ENCODE assay signal across 21 cellular contexts in genomic region chr7:159209429-159209828, GRCh38.
DNase-seq lines count a peak whose midpoint lies in the region; ATAC-seq, FAIRE-seq and TF ChIP-seq lines count a peak whose summit lies in the region.
"Had no signal": no experiment of that assay in that cellular context is flagged by ENCODE, and none has a peak within 500 bp of the region (broad histone marks: within the 10 kb centered on the region; RNA-seq: fewer than 3 reads in every experiment).

No MANE protein-coding gene starts in this region.

- H2AK5ac ChIP-seq in neuronal stem cell (ENCODE audit: low read depth, low read length), result no peak overlapping the region

- H3K9ac ChIP-seq in K562 (ENCODE audit: insufficient read depth in 1 of 2, low read depth in 2 of 2, low read length in 2 of 2) (no peak overlapping the region), neuronal stem cell (ENCODE audit: low read depth, low read length, poor library complexity) (no peak overlapping the region)
- H3K9ac ChIP-seq: SK-N-SH had no signal

- no peak overlapping the region for H3K14ac ChIP-seq in neuronal stem cell (ENCODE audit: low read length)

- ATAC-seq in CD4-positive, alpha-beta T cell (ENCODE audit: poor library complexity), result peak; percentile 70
- ATAC-seq in K562 (no peak), natural killer cell (peak; percentile 93 to 96 (median 96)), WTC11 (no peak)
- ATAC-seq: GM12878, HepG2 had no signal

- H2BK5ac ChIP-seq in neuronal stem cell (ENCODE audit: low read length), result no peak overlapping the region

- no peaks in the 10 kb centered on the region for H3K9me3 Mint-ChIP-seq in CD4-positive, alpha-beta T cell
- no peaks in the 10 kb centered on the region for H3K9me3 Mint-ChIP-seq in natural killer cell
- H3K9me3 Mint-ChIP-seq in WTC11, result no peaks in the 10 kb centered on the region

- no peak overlapping the region for H3K4me3 Mint-ChIP-seq in CD4-positive, alpha-beta T cell
- H3K4me3 Mint-ChIP-seq in natural killer cell, result no peak overlapping the region
- no peak overlapping the region for H3K4me3 Mint-ChIP-seq in WTC11
- H3K4me3 Mint-ChIP-seq: HFFc6 had no signal

- H2BK12ac ChIP-seq in neuronal stem cell (ENCODE audit: low read length), result no peak overlapping the region

- no peak overlapping the region for H3K18ac ChIP-seq in neuronal stem cell (ENCODE audit: low read length)

- H3K27ac ChIP-seq in CD4-positive, alpha-beta T cell (ENCODE audit: low read depth, low read length), result no peak overlapping the region
- H3K27ac ChIP-seq in K562 (ENCODE audit: extremely low read depth, low read depth, low read length), result no peak overlapping the region
- H3K27ac ChIP-seq in neuronal stem cell (replicated peaks; ENCODE audit: low read length), result no peak overlapping the region
- H3K27ac ChIP-seq: C4-2B had no signal

- peaks cover 8% of the 10 kb centered on the region for H3K4me1 Mint-ChIP-seq in CD4-positive, alpha-beta T cell (ENCODE audit: low read depth)
- H3K4me1 Mint-ChIP-seq in natural killer cell (peaks cover 5 to 18% of the 10 kb centered on the region in 2 donors), WTC11 (no peaks in the 10 kb centered on the region)

- CTCF ChIA-PET in CD4-positive, alpha-beta T cell (lab: Charles Lee), result no interaction called here
- CTCF ChIA-PET in K562 (lab: Yijun Ruan, JAX; ENCODE audit: low intra/inter-chr PET ratio) (no interaction called here), WTC11 (lab: Charles Lee) (no interaction called here)

- no peak overlapping the region for H3K4ac ChIP-seq in neuronal stem cell (ENCODE audit: low read length)

- no peak for TF ChIP-seq EP300 in K562 (IDR thresholded peaks at IDR 0.05; ENCODE audit: low read length)

- WGBS in K562 (ENCODE audit: insufficient coverage, low coverage, missing lambda C conversion rate), result 0% methylated on average over 3 of the region's 3 CpGs
- WGBS in neuronal stem cell (ENCODE audit: extremely low coverage in 2 of 2, insufficient read length in 2 of 2, insufficient replicate concordance in 1 of 2), 2 donors, result no CpG with 5 or more reads among the region's 3 CpGs

- H3K4me1 ChIP-seq in K562 (replicated peaks in 1 of 2; ENCODE audit: control insufficient read depth in 2 of 2, insufficient read depth in 2 of 2, low read length in 2 of 2), result no peaks in the 10 kb centered on the region
- H3K4me1 ChIP-seq in neuronal stem cell (ENCODE audit: control insufficient read depth in 2 of 2, insufficient read depth in 1 of 2, low read depth in 1 of 2, low read length in 2 of 2), result no peaks in the 10 kb centered on the region

- TF ChIP-seq POLR2A in K562 (conservative IDR thresholded peaks at IDR 0.05), result no peak

- H3K9me3 ChIP-seq in CD4-positive, alpha-beta T cell (ENCODE audit: control insufficient read depth, low read length), result no peaks in the 10 kb centered on the region
- H3K9me3 ChIP-seq in K562 (replicated peaks; ENCODE audit: control insufficient read depth, insufficient read depth, low read depth, low read length), result no peaks in the 10 kb centered on the region
- peaks cover 0 to 4% of the 10 kb centered on the region in 2 donors for H3K9me3 ChIP-seq in neuronal stem cell (replicated peaks in 1 of 2; ENCODE audit: control insufficient read depth in 2 of 2, insufficient read depth in 1 of 2, low read depth in 1 of 2, low read length in 2 of 2)
- H3K9me3 ChIP-seq: MG63 had no signal

- no peaks in the 10 kb centered on the region for H3K79me1 ChIP-seq in neuronal stem cell (ENCODE audit: low read depth, low read length)

- no peak overlapping the region for H3K23ac ChIP-seq in neuronal stem cell (ENCODE audit: low read depth, low read length, poor library complexity)

- no peaks in the 10 kb centered on the region for H3K79me2 ChIP-seq in K562 (ENCODE audit: control insufficient read depth, insufficient read depth, low read length)

- H3K4me3 ChIP-seq in Jurkat, Clone E6-1 (ENCODE audit: low read length), result no peak overlapping the region
- H3K4me3 ChIP-seq in K562 (no peak overlapping the region), neuronal stem cell (ENCODE audit: low read length in 2 of 2) (no peak overlapping the region)
- H3K4me3 ChIP-seq: GM12878, MG63 had no signal

- no peaks in the 10 kb centered on the region for H3K27me3 ChIP-seq in CD4-positive, alpha-beta T cell (ENCODE audit: control insufficient read depth, insufficient read depth, low read length)
- peaks cover 40 to 60% of the 10 kb centered on the region in 2 experiments for H3K27me3 ChIP-seq in K562 (ENCODE audit: control insufficient read depth in 2 of 2, insufficient read depth in 2 of 2, low read length in 2 of 2)
- H3K27me3 ChIP-seq in neuronal stem cell (ENCODE audit: control insufficient read depth in 3 of 3, insufficient read depth in 3 of 3, low read depth in 1 of 3, low read length in 3 of 3), result peaks cover 0 to 13% (median 0%) of the 10 kb centered on the region in 3 experiments
- H3K27me3 ChIP-seq: MG63 had no signal

- H3K27me3 Mint-ChIP-seq in CD4-positive, alpha-beta T cell, result no peaks in the 10 kb centered on the region
- no peaks in the 10 kb centered on the region for H3K27me3 Mint-ChIP-seq in natural killer cell (ENCODE audit: low read depth in 2 of 2)
- H3K27me3 Mint-ChIP-seq in WTC11 (ENCODE audit: low read depth), result no peaks in the 10 kb centered on the region

- H2BK120ac ChIP-seq in neuronal stem cell (ENCODE audit: low read depth, low read length), result no peak overlapping the region

- no peak for TF ChIP-seq CTCF in CD4-positive, alpha-beta T cell (IDR thresholded peaks at IDR 0.05)
- TF ChIP-seq CTCF in K562 (IDR thresholded peaks at IDR 0.05 in 2 of 3, conservative IDR thresholded peaks at IDR 0.05 in 1 of 3; ENCODE audit: insufficient read depth in 2 of 3, low read depth in 1 of 3, low read length in 3 of 3) (no peak), natural killer cell (IDR thresholded peaks at IDR 0.05) (no peak), WTC11 (IDR thresholded peaks at IDR 0.05) (no peak)

- POLR2A ChIA-PET in CD4-positive, alpha-beta T cell (lab: Charles Lee), result no interaction called here
- POLR2A ChIA-PET in K562 (lab: Yijun Ruan, JAX) (interaction anchor here (0.9 to 2.0 kb wide), 2 partner anchors 12 to 73 kb away, joined by 4 to 8 read pairs; no protein-coding TSS in a partner anchor), WTC11 (lab: Charles Lee) (no interaction called here)

- H2AFZ ChIP-seq in K562 (ENCODE audit: low read depth, low read length) (no peak overlapping the region), neuronal stem cell (ENCODE audit: low read length) (no peak overlapping the region)

- intact Hi-C loops in CD4-positive, alpha-beta T cell (cut with DNase I, micrococcal nuclease), result no loop called here
- intact Hi-C loops in K562 (cut with micrococcal nuclease) (no loop called here), natural killer cell (cut with micrococcal nuclease) (loop anchor here (1.0 kb wide), 1 partner anchor 12 kb away; no protein-coding TSS in a partner anchor)

- H3K36me3 Mint-ChIP-seq in CD4-positive, alpha-beta T cell (ENCODE audit: low read depth), result no peaks in the 10 kb centered on the region
- H3K36me3 Mint-ChIP-seq in natural killer cell (no peaks in the 10 kb centered on the region), WTC11 (no peaks in the 10 kb centered on the region)

- H4K20me1 ChIP-seq in K562 (replicated peaks; ENCODE audit: control insufficient read depth, insufficient read depth, low read length), result no peaks in the 10 kb centered on the region

- H4K91ac ChIP-seq in neuronal stem cell (ENCODE audit: low read depth, low read length, poor library complexity), result no peak overlapping the region

- no peaks in the 10 kb centered on the region for H3K36me3 ChIP-seq in K562 (ENCODE audit: control insufficient read depth, insufficient read depth, low read length)
- H3K36me3 ChIP-seq in neuronal stem cell (replicated peaks in 1 of 2; ENCODE audit: control insufficient read depth in 2 of 2, insufficient read depth in 2 of 2, low read length in 2 of 2), result no peaks in the 10 kb centered on the region
- H3K36me3 ChIP-seq: MG63 had no signal

- H4K8ac ChIP-seq in neuronal stem cell (ENCODE audit: low read depth, low read length), result no peak overlapping the region

- H2BK15ac ChIP-seq in neuronal stem cell (ENCODE audit: low read length), result no peak overlapping the region

- TF ChIP-seq RAD21 in K562 (CRISPR knock-in tag; conservative IDR thresholded peaks at IDR 0.05 in 1 of 2, IDR thresholded peaks at IDR 0.05 in 1 of 2), result no peak

- in situ Hi-C loops in K562 (cut with MboI), result no loop called here

- no peak for DNase-seq in CD4-positive, alpha-beta T cell
- DNase-seq in Jurkat, Clone E6-1 (ENCODE audit: low read depth, low spot score), result peak; percentile 75
- no peak for DNase-seq in K562 (ENCODE audit: extremely low read depth in 1 of 4, low spot score in 3 of 4)
- no peak for DNase-seq in natural killer cell
- no peak for DNase-seq in neuronal stem cell (ENCODE audit: low spot score)
- DNase-seq in GM19239 (ENCODE audit: insufficient read length, low spot score), result no peak
- no peak for DNase-seq in NCI-H446 (lab: John Stamatoyannopoulos, UW)
- no peak for DNase-seq in WTC11 (ENCODE audit: low spot score)
- DNase-seq: DMS79 treated with DMSO at 0.1 percent for 48 hours, HFFc6, Karpas-422, MG63, NCI-H1092, NCI-H345, NCI-H526 treated with DMSO at 0.1 percent for 48 hours, SHP77, SK-N-SH had no signal

- BruUV-seq in K562 (replicated peaks; lab: Mats Ljungman, UMichigan), result no TSS peak

- no peak for FAIRE-seq in K562 (lab: Jason Lieb, UNC)
- FAIRE-seq in GM19239 (lab: Jason Lieb, UNC), result no peak
- FAIRE-seq: G401.6, GM12878, HepG2 had no signal

- H3K9me1 ChIP-seq in K562 (ENCODE audit: control insufficient read depth, insufficient read depth, low read length), result no peaks in the 10 kb centered on the region

- H3K27ac Mint-ChIP-seq in CD4-positive, alpha-beta T cell, result no peak overlapping the region
- H3K27ac Mint-ChIP-seq in natural killer cell (no peak overlapping the region), WTC11 (no peak overlapping the region)
- H3K27ac Mint-ChIP-seq: HFFc6 had no signal

- H3K4me2 ChIP-seq in K562 (ENCODE audit: insufficient read depth, low read length) (no peak overlapping the region), neuronal stem cell (ENCODE audit: insufficient read depth, low read length, poor library complexity, severe bottlenecking) (no peak overlapping the region)
- H3K4me2 ChIP-seq: SK-N-SH had no signal

TF ChIP-seq in WTC11, 78 proteins besides CTCF, POLR2A, EP300 and RAD21 (continues in another document):
- no peak for TF ChIP-seq EMX1 (CRISPR knock-in tag; IDR thresholded peaks at IDR 0.05)
- TF ChIP-seq IRF2 (CRISPR knock-in tag; IDR thresholded peaks at IDR 0.05; ENCODE audit: borderline replicate concordance, low read depth), result no peak
- no peak for TF ChIP-seq CBFB (CRISPR knock-in tag; IDR thresholded peaks at IDR 0.05; ENCODE audit: low read depth)
- no peak for TF ChIP-seq IRF1 (CRISPR knock-in tag; IDR thresholded peaks at IDR 0.05)
- TF ChIP-seq TP53 (CRISPR knock-in tag; IDR thresholded peaks at IDR 0.05), result no peak
- no peak for TF ChIP-seq NR2C2 (CRISPR knock-in tag; IDR thresholded peaks at IDR 0.05)

Comparison
In these comparisons a context has a peak if more than half of its experiments do, and no peak if none do; other contexts are left out.
1. ATAC-seq: peak in CD4-positive, alpha-beta T cell (single experiment) and natural killer cell (3 of 3); none in K562 (single experiment) and WTC11 (single experiment).